Comparison of ENCODE assay signal across 8 cellular contexts in genomic region chr14:35400707-35401421, GRCh38. TPM values are rescaled to one million over a fixed set of nuclear protein-coding genes. Genes with fewer than 3 reads are reported as not detected.
DNase-seq lines count a peak whose midpoint lies in the region; ATAC-seq and TF ChIP-seq lines count a peak whose summit lies in the region.

No MANE protein-coding gene starts in this region.

- H3K79me2 ChIP-seq in HCT116 (ENCODE audit: insufficient read depth, low read length) = peaks cover 16% of the 10 kb centered on the region

- intact Hi-C loops in HCT116 (cut with micrococcal nuclease) = loop anchor here (5.0 kb wide), 1 partner anchor 69 kb away; no protein-coding TSS in a partner anchor

- no peaks in the 10 kb centered on the region for H3K9me2 ChIP-seq in HCT116 (ENCODE audit: insufficient read depth)

- peaks cover 23 to 37% of the 10 kb centered on the region in 2 experiments for H3K4me1 ChIP-seq in HCT116 (ENCODE audit: control insufficient read depth in 1 of 2, insufficient read depth in 2 of 2, low read length in 2 of 2)

- no peak for ATAC-seq in HCT116
- ATAC-seq in activated CD8-positive, alpha-beta memory T cell treated with anti-CD3 and anti-CD28 coated beads, Interleukin-2, amount 10 ng/mL, durations not matched to agents 7 days and 5 days = no peak
- ATAC-seq in HG03139 (IDR thresholded peaks at IDR 0.05; ENCODE audit: unreplicated experiment) = no peak
- no peak for ATAC-seq in GM19023 (IDR thresholded peaks at IDR 0.05; ENCODE audit: unreplicated experiment)

- no peaks in the 10 kb centered on the region for H3K27me3 Mint-ChIP-seq in activated CD8-positive, alpha-beta memory T cell treated with anti-CD3 and anti-CD28 coated beads, Interleukin-2, amount 10 ng/mL, durations not matched to agents 7 days and 5 days

- no TSS peak for BruUV-seq in HCT116 (replicated peaks; lab: Mats Ljungman, UMichigan)

- no peaks in the 10 kb centered on the region for H3K9me3 ChIP-seq in HCT116 (ENCODE audit: control insufficient read depth in 1 of 2, insufficient read depth in 1 of 2, low read depth in 1 of 2, low read length in 2 of 2)

- H2AFZ ChIP-seq in HCT116 (ENCODE audit: low read depth, low read length, poor library complexity, severe bottlenecking) = no peak overlapping the region

- H3K4me2 ChIP-seq in HCT116 (ENCODE audit: low read length) = no peak overlapping the region

- H3K4me3 ChIP-seq in HCT116 (replicated peaks in 1 of 2; ENCODE audit: low read depth in 1 of 2, low read length in 2 of 2) = no peak overlapping the region
- peak overlapping the region; percentile 97 for H3K4me3 ChIP-seq in fibroblast of pulmonary artery (replicated peaks; ENCODE audit: low read depth, low read length)

- RAD21 ChIA-PET in HCT116 (lab: Charles Lee; ENCODE audit: low non-redundant PET in 1 of 2, low total read pairs in 2 of 2, uncharacterized antibody in 2 of 2, unreplicated experiment in 2 of 2) = no interaction called here

- H3K36me3 Mint-ChIP-seq in activated CD8-positive, alpha-beta memory T cell treated with anti-CD3 and anti-CD28 coated beads, Interleukin-2, amount 10 ng/mL, durations not matched to agents 7 days and 5 days = peaks cover 39% of the 10 kb centered on the region

- CTCF ChIA-PET in HCT116 (lab: Charles Lee) = interaction anchor here (1.7 kb wide), 1 partner anchor 186 kb away, joined by 3 read pairs; no protein-coding TSS in a partner anchor
- CTCF ChIA-PET in activated CD8-positive, alpha-beta memory T cell treated with anti-CD3 and anti-CD28 coated beads, Interleukin-2, amount 10 ng/mL, durations not matched to agents 7 days and 5 days (lab: Charles Lee) = interaction anchor here (2.0 to 6.5 kb wide), 5 partner anchors 21 to 170 kb away, joined by 6 to 80 read pairs (median 25); no protein-coding TSS in a partner anchor

- H3K27ac ChIP-seq in HCT116 (ENCODE audit: low read depth, low read length) = no peak overlapping the region

- H3K36me3 ChIP-seq in HCT116 (ENCODE audit: control insufficient read depth in 1 of 2, insufficient read depth in 2 of 2, low read length in 2 of 2) = peaks cover 20 to 31% of the 10 kb centered on the region in 2 experiments

- POLR2A ChIA-PET in HCT116 (lab: Charles Lee) = no interaction called here

- no peak for TF ChIP-seq POLR2A in HCT116 (IDR thresholded peaks at IDR 0.05; ENCODE audit: borderline replicate concordance, extremely low read depth, insufficient read depth, insufficient read length)

- TF ChIP-seq CTCF in HCT116 (IDR thresholded peaks at IDR 0.05 in 2 of 3, conservative IDR thresholded peaks at IDR 0.05 in 1 of 3; ENCODE audit: borderline replicate concordance in 1 of 3, insufficient read depth in 1 of 3, low read depth in 2 of 3, low read length in 2 of 3) (no peak), fibroblast of pulmonary artery (IDR thresholded peaks at IDR 0.05; ENCODE audit: low read length, missing control alignments) (no peak)

- no peak for TF ChIP-seq RAD21 in HCT116 (IDR thresholded peaks at IDR 0.05; ENCODE audit: low read depth)

- H3K4me1 Mint-ChIP-seq in activated CD8-positive, alpha-beta memory T cell treated with anti-CD3 and anti-CD28 coated beads, Interleukin-2, amount 10 ng/mL, durations not matched to agents 7 days and 5 days = peaks cover 56% of the 10 kb centered on the region

- no peaks in the 10 kb centered on the region for H3K27me3 ChIP-seq in HCT116 (ENCODE audit: insufficient read depth, low read length)

- H4K20me1 ChIP-seq in HCT116 (ENCODE audit: insufficient read depth) = no peaks in the 10 kb centered on the region

- peak overlapping the region; percentile 94 for H3K4me3 Mint-ChIP-seq in activated CD8-positive, alpha-beta memory T cell treated with anti-CD3 and anti-CD28 coated beads, Interleukin-2, amount 10 ng/mL, durations not matched to agents 7 days and 5 days

- H3K27ac Mint-ChIP-seq in activated CD8-positive, alpha-beta memory T cell treated with anti-CD3 and anti-CD28 coated beads, Interleukin-2, amount 10 ng/mL, durations not matched to agents 7 days and 5 days = peak overlapping the region; percentile 68

- no peak overlapping the region for H3K9ac ChIP-seq in HCT116 (ENCODE audit: low read length)

- H3K9me3 Mint-ChIP-seq in activated CD8-positive, alpha-beta memory T cell treated with anti-CD3 and anti-CD28 coated beads, Interleukin-2, amount 10 ng/mL, durations not matched to agents 7 days and 5 days (ENCODE audit: low read depth) = no peaks in the 10 kb centered on the region

- DNase-seq in HCT116 (ENCODE audit: low read depth, low spot score) (no peak), fibroblast of pulmonary artery (ENCODE audit: low read depth) (peak; percentile 54), GM19240 (ENCODE audit: insufficient read length, low spot score) (no peak), NCI-H1105 (lab: John Stamatoyannopoulos, UW) (no peak)
- peak; percentile 52 for DNase-seq in activated CD8-positive, alpha-beta memory T cell treated with anti-CD3 and anti-CD28 coated beads, Interleukin-2, amount 10 ng/mL, durations not matched to agents 7 days and 5 days
- DNase-seq in stimulated activated CD4-positive, alpha-beta T cell treated with anti-CD3 and anti-CD28 coated beads, Interleukin-4, amount 100 ng/mL, for 24 hours = peak; percentile 69

TF ChIP-seq in HCT116, 20 proteins besides CTCF, POLR2A, EP300 and RAD21:
- TF ChIP-seq SP1 (IDR thresholded peaks at IDR 0.05; ENCODE audit: low read depth) = no peak
- no peak for TF ChIP-seq POLR2AphosphoS5 (IDR thresholded peaks at IDR 0.05; ENCODE audit: low read depth, low read length)
- no peak for TF ChIP-seq ZFX (IDR thresholded peaks at IDR 0.05)
- TF ChIP-seq CEBPB (IDR thresholded peaks at IDR 0.05; ENCODE audit: low read depth) = peak; percentile 11; the same call in 1 of the 2 replicates

RNA-seq across cellular contexts. Expression of gene NFKBIA, which starts 3.7 kb away (rescaled TPM):
- 42.6 TPM for total RNA-seq in HCT116 (2021; ENCODE audit: unreplicated experiment)
- polyA plus RNA-seq in HCT116 (2012) = 38.0 and 62.5 TPM in 2 replicates
- 100 to 1,000 TPM in 1 of 2 experiments, 10 to 100 TPM in 1; 82.9 to 245 TPM for total RNA-seq in activated CD8-positive, alpha-beta memory T cell treated with anti-CD3 and anti-CD28 coated beads, Interleukin-2, amount 10 ng/mL, durations not matched to agents 7 days and 5 days

Comparison
In these comparisons a context has a peak if more than half of its experiments do, and no peak if none do; other contexts are left out.
1. DNase-seq: peak in activated CD8-positive, alpha-beta memory T cell treated with anti-CD3 and anti-CD28 coated beads, Interleukin-2, amount 10 ng/mL, durations not matched to agents 7 days and 5 days (single experiment), fibroblast of pulmonary artery (single experiment) and stimulated activated CD4-positive, alpha-beta T cell treated with anti-CD3 and anti-CD28 coated beads, Interleukin-4, amount 100 ng/mL, for 24 hours (single experiment); none in HCT116 (single experiment), GM19240 (single experiment) and NCI-H1105 (single experiment).